17 cellular contexts compared by ENCODE assay signal in genomic region chr13:113838711-113839201, GRCh38. TPM values are rescaled to one million over a fixed set of nuclear protein-coding genes. Genes with fewer than 3 reads are reported as not detected.
DNase-seq lines count a peak whose midpoint lies in the region; ATAC-seq, FAIRE-seq and TF ChIP-seq lines count a peak whose summit lies in the region.
"Had no signal": no experiment of that assay in that cellular context is flagged by ENCODE, and none has a peak within 500 bp of the region (broad histone marks: within the 10 kb centered on the region; RNA-seq: fewer than 3 reads in every experiment).

No MANE protein-coding gene starts in this region.

- DNase-seq in H9 (no peak), MCF 10A (ENCODE audit: unreplicated experiment) (no peak), smooth muscle cell (lab: John Stamatoyannopoulos, UW; ENCODE audit: unreplicated experiment) (no peak), caudate nucleus (lab: John Stamatoyannopoulos, UW) (no peak), OCI-M2 (lab: John Stamatoyannopoulos, UW; ENCODE audit: unreplicated experiment) (no peak), RCC 7860 (ENCODE audit: low spot score) (no peak)
- DNase-seq: activated CD4-positive, CD25-positive, alpha-beta regulatory T cell treated with anti-CD3 and anti-CD28 coated beads, Interleukin-2, amount 50 U/mL, for 72 hours; activated effector memory CD4-positive, alpha-beta T cell treated with anti-CD3 and anti-CD28 coated beads, Interleukin-2, amount 50 U/mL, for 16 hours; MG63; NCI-H510A treated with DMSO at 0.1 percent for 48 hours; stimulated activated naive CD8-positive, alpha-beta T cell treated with anti-CD3 and anti-CD28 coated beads, Interleukin-15, Interleukin-2, amounts not matched to agents 100 U/mL and 50 U/mL, for 24 hours had no signal

- no peaks in the 10 kb centered on the region for H3K27me3 Mint-ChIP-seq in H9 (ENCODE audit: low read depth)
- H3K27me3 Mint-ChIP-seq in MCF 10A (ENCODE audit: insufficient read depth, unreplicated experiment), result no peaks in the 10 kb centered on the region

- H3K4me3 Mint-ChIP-seq in H9 (no peak overlapping the region), MCF 10A (ENCODE audit: unreplicated experiment) (peak overlapping the region; percentile 75)
- H3K4me3 Mint-ChIP-seq: dendritic cell treated with granulocyte-macrophage colony-stimulating factor and Interleukin-4, amounts not matched to agents 40 ng/mL and 50 ng/mL, for 4 days; neural crest cell had no signal

- no peak overlapping the region for H2BK15ac ChIP-seq in H9 (ENCODE audit: low read depth, low read length)

- H3K36me3 ChIP-seq in iPS-15b (ENCODE audit: control insufficient read depth, insufficient read depth, low read length) (peaks cover 8% of the 10 kb centered on the region), smooth muscle cell (ENCODE audit: low read depth) (no peaks in the 10 kb centered on the region)

- H3K27me3 ChIP-seq in H9 (ENCODE audit: insufficient read depth, low read length) (no peaks in the 10 kb centered on the region), iPS-15b (ENCODE audit: control insufficient read depth, insufficient read depth, low read length) (no peaks in the 10 kb centered on the region), smooth muscle cell (ENCODE audit: low read depth) (no peaks in the 10 kb centered on the region)
- H3K27me3 ChIP-seq: MG63 had no signal

- H3K4me1 ChIP-seq in H9 (ENCODE audit: insufficient read depth, low read length) (no peaks in the 10 kb centered on the region), iPS-15b (ENCODE audit: control insufficient read depth, insufficient read depth, low read length) (no peaks in the 10 kb centered on the region), smooth muscle cell (ENCODE audit: low read depth) (peaks cover 12% of the 10 kb centered on the region)

- no peak overlapping the region for H2BK20ac ChIP-seq in H9 (ENCODE audit: low read depth, low read length, poor library complexity, severe bottlenecking)

- no peak overlapping the region for H3K27ac ChIP-seq in H9 (ENCODE audit: insufficient read length, low read depth, low read length)
- H3K27ac ChIP-seq in smooth muscle cell (ENCODE audit: low read depth), result no peak overlapping the region
- H3K27ac ChIP-seq in caudate nucleus (ENCODE audit: low read depth, low read length), result no peak overlapping the region
- H3K27ac ChIP-seq: SK-N-MC had no signal

- BruUV-seq in MCF 10A (replicated peaks; lab: Mats Ljungman, UMichigan), result no TSS peak

- no peak overlapping the region for H2BK5ac ChIP-seq in H9 (ENCODE audit: insufficient read length, low read length)

- no peak overlapping the region for H3T11ph ChIP-seq in H9 (ENCODE audit: low read length)

- TF ChIP-seq CTCF in H9 (conservative IDR thresholded peaks at IDR 0.05) (no peak), MCF 10A (IDR thresholded peaks at IDR 0.05; ENCODE audit: unreplicated experiment) (no peak), smooth muscle cell (IDR thresholded peaks at IDR 0.05; ENCODE audit: borderline replicate concordance, insufficient read depth, poor library complexity, severe bottlenecking) (no peak)

- no peaks in the 10 kb centered on the region for H3K79me2 ChIP-seq in H9 (ENCODE audit: insufficient read depth, low read length)
- H3K79me2 ChIP-seq in smooth muscle cell (ENCODE audit: low read depth), result no peaks in the 10 kb centered on the region

- H3K36me3 Mint-ChIP-seq in H9 (ENCODE audit: insufficient read depth in 1 of 3, low read depth in 3 of 3), result peaks cover 3 to 25% (median 5%) of the 10 kb centered on the region in 3 experiments; a peak in 6 of 7 replicates
- H3K36me3 Mint-ChIP-seq in MCF 10A (ENCODE audit: insufficient read depth, unreplicated experiment), result peaks cover 30% of the 10 kb centered on the region

- H4K20me1 ChIP-seq in H9 (ENCODE audit: control insufficient read depth, insufficient read depth, insufficient read length) (no peaks in the 10 kb centered on the region), smooth muscle cell (ENCODE audit: low read depth) (no peaks in the 10 kb centered on the region)

- no peak overlapping the region for H3K4me2 ChIP-seq in H9 (ENCODE audit: insufficient read depth, insufficient read length, low read length)
- H3K4me2 ChIP-seq in smooth muscle cell, result peak overlapping the region; percentile 80

- H3K79me1 ChIP-seq in H9 (ENCODE audit: insufficient read depth, low read depth, low read length, poor library complexity, severe bottlenecking), result no peaks in the 10 kb centered on the region

- no peak overlapping the region for H2BK120ac ChIP-seq in H9 (ENCODE audit: low read depth, low read length, poor library complexity, severe bottlenecking)

- no peak for ATAC-seq in GM21528 (IDR thresholded peaks at IDR 0.05; ENCODE audit: low FRiP score, unreplicated experiment)
- ATAC-seq: stimulated activated naive CD8-positive, alpha-beta T cell treated with anti-CD3 and anti-CD28 coated beads, Interleukin-15, Interleukin-2, amounts not matched to agents 100 U/mL and 50 U/mL, for 24 hours had no signal

- H3K9me3 Mint-ChIP-seq in H9, result no peaks in the 10 kb centered on the region
- H3K9me3 Mint-ChIP-seq in MCF 10A (ENCODE audit: unreplicated experiment), result no peaks in the 10 kb centered on the region
- H3K9me3 Mint-ChIP-seq: dendritic cell treated with granulocyte-macrophage colony-stimulating factor and Interleukin-4, amounts not matched to agents 40 ng/mL and 50 ng/mL, for 4 days; neural crest cell had no signal

- no peaks in the 10 kb centered on the region for H3F3A ChIP-seq in smooth muscle cell (ENCODE audit: low read depth)

- H3K23me2 ChIP-seq in H9 (ENCODE audit: insufficient read length, low read depth, low read length, poor library complexity, severe bottlenecking), result no peaks in the 10 kb centered on the region

- intact Hi-C loops in MCF 10A (cut with micrococcal nuclease), result no loop called here

- no peak for FAIRE-seq in RCC 7860 (lab: Jason Lieb, UNC)
- FAIRE-seq: GM19239 had no signal

- H2AK5ac ChIP-seq in H9 (ENCODE audit: insufficient read length, low read length), result no peak overlapping the region

- no peak overlapping the region for H2BK12ac ChIP-seq in H9 (ENCODE audit: insufficient read length, low read depth, low read length)

- POLR2A ChIA-PET in MCF 10A (lab: Yijun Ruan, JAX), result interaction anchor here (2.9 to 3.3 kb wide), 3 partner anchors 10 to 24 kb away, joined by 45 to 52 read pairs (median 49); partner anchors contain the start of gene GAS6

- no peak overlapping the region for H3K4ac ChIP-seq in H9 (ENCODE audit: low read depth, low read length)

- H4K5ac ChIP-seq in H9 (ENCODE audit: insufficient read length, low read depth, low read length), result no peak overlapping the region

- no peak overlapping the region for H4K8ac ChIP-seq in H9 (replicated peaks; ENCODE audit: insufficient read length, low read depth, low read length)

- peak overlapping the region; percentile 47 for H4K91ac ChIP-seq in H9 (ENCODE audit: insufficient read length, low read depth, low read length)

- no peak overlapping the region for H3K23ac ChIP-seq in H9 (ENCODE audit: insufficient read length, low read depth, low read length)

- no peak overlapping the region for H3K18ac ChIP-seq in H9 (ENCODE audit: insufficient read length, low read depth, low read length)

- WGBS in H9 (ENCODE audit: extremely low coverage, insufficient read length, low lambda C conversion rate), result no CpG with 5 or more reads among the region's 8 CpGs
- 82% methylated on average over 8 of the region's 8 CpGs for WGBS in smooth muscle cell (ENCODE audit: low lambda C conversion rate)

- H3K4me3 ChIP-seq in iPS-15b (ENCODE audit: low read depth, low read length) (no peak overlapping the region), smooth muscle cell (peak overlapping the region; percentile 14)
- H3K4me3 ChIP-seq: SK-N-MC had no signal

- H3K4me1 Mint-ChIP-seq in H9, result peaks cover 13 to 18% of the 10 kb centered on the region in 2 experiments
- H3K4me1 Mint-ChIP-seq in MCF 10A (ENCODE audit: insufficient read depth, unreplicated experiment), result peaks cover 21% of the 10 kb centered on the region

- H3K14ac ChIP-seq in H9 (ENCODE audit: insufficient read depth, low read length), result no peak overlapping the region; the same call in 1 of the 2 replicates

- CTCF ChIA-PET in MCF 10A (lab: Yijun Ruan, JAX), result interaction anchor here (0.7 to 2.4 kb wide), 4 partner anchors 17 to 109 kb away, joined by 3 to 11 read pairs (median 4); no protein-coding TSS in a partner anchor

- 0 out of 7 replicates have a peak overlapping the region, but pooled peaks of 1 of the 3 experiments have one; percentile 15 for H3K27ac Mint-ChIP-seq in H9
- H3K27ac Mint-ChIP-seq in MCF 10A (ENCODE audit: low read depth, unreplicated experiment), result no peak overlapping the region

- H2AFZ ChIP-seq in H9 (ENCODE audit: low read length) (no peak overlapping the region), smooth muscle cell (ENCODE audit: low read depth) (no peak overlapping the region)

- H3K9ac ChIP-seq in H9 (ENCODE audit: extremely low read depth, insufficient read length, low read length), result no peak overlapping the region
- peak overlapping the region; percentile 47 for H3K9ac ChIP-seq in iPS-15b (ENCODE audit: low read depth, low read length)
- no peak overlapping the region for H3K9ac ChIP-seq in smooth muscle cell (ENCODE audit: low read depth)

- H3K9me3 ChIP-seq in H9 (ENCODE audit: control insufficient read depth, low read depth, low read length) (no peaks in the 10 kb centered on the region), iPS-15b (ENCODE audit: control insufficient read depth, insufficient read depth, low read length) (no peaks in the 10 kb centered on the region), smooth muscle cell (replicated peaks; ENCODE audit: low read depth) (no peaks in the 10 kb centered on the region)
- H3K9me3 ChIP-seq: MG63 had no signal

- no peak overlapping the region for H3K56ac ChIP-seq in H9 (ENCODE audit: insufficient read length, low read depth, low read length)

RNA-seq across cellular contexts. Expression of gene GAS6, which starts 25.1 kb away (rescaled TPM):
- total RNA-seq in H9 (2021), result 19.5 and 20.5 TPM in 2 replicates
- total RNA-seq in MCF 10A (2022), result 58.9 and 92.3 TPM in 2 replicates
- total RNA-seq in smooth muscle cell, result 21.7 and 25.6 TPM in 2 replicates
- 45.2 and 58.5 TPM in 2 replicates for polyA plus RNA-seq in smooth muscle cell
